10 cellular contexts compared by ENCODE assay signal in the genomic region with DNA sequence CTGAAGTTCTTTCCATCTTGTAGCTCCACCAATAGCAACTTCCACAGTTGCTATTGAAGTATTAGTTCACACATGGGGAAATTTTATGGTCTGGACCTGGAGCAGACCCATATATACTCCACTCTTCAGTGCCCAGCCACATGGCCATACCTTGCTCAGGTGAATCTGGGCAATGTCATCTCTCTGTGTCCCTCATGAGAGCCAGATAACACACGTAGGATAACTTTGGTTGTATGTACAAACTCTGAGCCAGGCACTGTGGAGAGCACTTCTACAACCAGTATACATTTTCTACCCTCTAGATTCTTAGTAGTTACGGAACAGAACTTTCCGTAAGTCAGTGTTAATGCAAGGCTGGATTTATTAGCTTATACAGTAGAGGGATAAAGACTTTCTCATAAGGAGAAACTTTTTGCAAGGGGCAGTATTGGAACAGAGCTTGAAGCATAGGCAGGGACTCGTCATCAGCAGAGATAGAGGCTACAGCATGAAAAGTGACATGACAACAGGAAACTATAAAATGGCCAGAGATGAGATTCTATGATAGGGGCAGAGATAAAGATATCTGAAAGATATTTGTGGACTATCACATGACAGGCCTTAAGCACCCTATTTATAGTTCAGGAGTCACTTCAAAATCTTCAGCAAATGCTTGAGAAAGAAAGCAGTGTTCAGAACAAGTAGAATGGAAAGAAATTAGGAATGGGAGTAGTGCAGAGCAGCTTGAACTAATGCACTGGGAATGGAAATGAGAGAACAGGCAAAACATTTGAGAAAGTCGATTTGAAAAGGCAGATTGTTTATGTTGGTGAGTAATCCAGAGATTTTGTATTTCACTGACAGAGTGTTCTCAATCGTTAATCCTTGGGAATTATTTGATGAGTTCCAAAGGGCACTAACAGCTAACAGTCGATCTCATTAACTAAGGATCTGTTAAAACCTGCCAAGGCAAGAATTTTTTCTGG.
DNase-seq lines count a peak whose midpoint lies in the region; ATAC-seq and TF ChIP-seq lines count a peak whose summit lies in the region.
"Had no signal": no experiment of that assay in that cellular context is flagged by ENCODE, and none has a peak within 500 bp of the region (broad histone marks: within the 10 kb centered on the region; RNA-seq: fewer than 3 reads in every experiment).

No MANE protein-coding gene starts in this region.

- H3K27ac ChIP-seq in GM23248 (peak overlapping the region; percentile 13), hepatocyte (peak overlapping the region; percentile 76), smooth muscle cell (ENCODE audit: low read depth) (peak overlapping the region; percentile 2)

- peaks cover 10% of the 10 kb centered on the region; the same call in 1 of the 2 replicates for H3K4me1 ChIP-seq in GM23248 (ENCODE audit: insufficient read depth)
- peaks cover 16% of the 10 kb centered on the region for H3K4me1 ChIP-seq in hepatocyte (ENCODE audit: insufficient read depth)
- no peaks in the 10 kb centered on the region for H3K4me1 ChIP-seq in smooth muscle cell (ENCODE audit: low read depth)

- H3F3A ChIP-seq in GM23248 (ENCODE audit: insufficient read depth) (peaks cover 14% of the 10 kb centered on the region; the same call in 1 of the 2 replicates), smooth muscle cell (ENCODE audit: low read depth) (no peaks in the 10 kb centered on the region)

- TF ChIP-seq CTCF in cardiac fibroblast (IDR thresholded peaks at IDR 0.05; ENCODE audit: low read depth, low read length) (no peak), hepatocyte (IDR thresholded peaks at IDR 0.05; ENCODE audit: poor library complexity) (no peak), smooth muscle cell (IDR thresholded peaks at IDR 0.05; ENCODE audit: borderline replicate concordance, insufficient read depth, poor library complexity, severe bottlenecking) (no peak)

- H3K9ac ChIP-seq in GM23248, result peak overlapping the region; percentile 10; the same call in 1 of the 2 replicates
- no peak overlapping the region for H3K9ac ChIP-seq in smooth muscle cell (ENCODE audit: low read depth)

- DNase-seq in GM23248, result peak; percentile 21
- peak; percentile 20 to 30 for DNase-seq in cardiac fibroblast (ENCODE audit: low read depth in 2 of 2)
- DNase-seq in hepatocyte (ENCODE audit: low spot score), result no peak
- no peak for DNase-seq in smooth muscle cell (lab: John Stamatoyannopoulos, UW; ENCODE audit: unreplicated experiment)
- DNase-seq: CD4-positive, alpha-beta T cell; NCI-H774 had no signal

- peaks cover 8% of the 10 kb centered on the region; the same call in 1 of the 2 replicates for H3K9me2 ChIP-seq in GM23248 (ENCODE audit: insufficient read depth)
- no peaks in the 10 kb centered on the region for H3K9me2 ChIP-seq in hepatocyte (replicated peaks; ENCODE audit: insufficient read depth)

- 51 to 53% methylated on average over 7 of the region's 7 CpGs for WGBS in GM23248 (ENCODE audit: low coverage in 1 of 2, low lambda C conversion rate in 2 of 2, missing lambda C conversion rate in 2 of 2), 2 experiments
- 47% methylated on average over 7 of the region's 7 CpGs for WGBS in hepatocyte (ENCODE audit: low lambda C conversion rate, missing lambda C conversion rate)
- 27% methylated on average over 7 of the region's 7 CpGs for WGBS in smooth muscle cell (ENCODE audit: low lambda C conversion rate)

- H3K9me3 ChIP-seq in GM23248 (ENCODE audit: low read depth) (no peaks in the 10 kb centered on the region), hepatocyte (ENCODE audit: low read depth) (no peaks in the 10 kb centered on the region), smooth muscle cell (replicated peaks; ENCODE audit: low read depth) (no peaks in the 10 kb centered on the region)

- H3K79me2 ChIP-seq in GM23248 (ENCODE audit: insufficient read depth), result peaks cover 85% of the 10 kb centered on the region
- peaks cover 2% of the 10 kb centered on the region for H3K79me2 ChIP-seq in hepatocyte
- no peaks in the 10 kb centered on the region for H3K79me2 ChIP-seq in smooth muscle cell (ENCODE audit: low read depth)

- H3K4me3 ChIP-seq in GM23248 (peak overlapping the region; percentile 44), cardiac fibroblast (replicated peaks in 1 of 2; ENCODE audit: low read depth in 2 of 2, low read length in 2 of 2) (no peak overlapping the region), hepatocyte (no peak overlapping the region), smooth muscle cell (peak overlapping the region; percentile 19)

- H3K36me3 ChIP-seq in GM23248 (ENCODE audit: low read depth) (no peaks in the 10 kb centered on the region), hepatocyte (replicated peaks; ENCODE audit: insufficient read depth, low read depth) (no peaks in the 10 kb centered on the region), smooth muscle cell (ENCODE audit: low read depth) (no peaks in the 10 kb centered on the region)

- peak overlapping the region; percentile 60 for H3K4me2 ChIP-seq in GM23248 (ENCODE audit: unreplicated experiment)
- peak overlapping the region; percentile 67 for H3K4me2 ChIP-seq in hepatocyte
- peak overlapping the region; percentile 32 for H3K4me2 ChIP-seq in smooth muscle cell

- H3K27me3 ChIP-seq in GM23248 (replicated peaks; ENCODE audit: insufficient read depth) (no peaks in the 10 kb centered on the region), hepatocyte (no peaks in the 10 kb centered on the region), smooth muscle cell (ENCODE audit: low read depth) (no peaks in the 10 kb centered on the region)

- peak overlapping the region; percentile 61 for H2AFZ ChIP-seq in GM23248
- peak overlapping the region; percentile 27 for H2AFZ ChIP-seq in hepatocyte
- H2AFZ ChIP-seq in smooth muscle cell (ENCODE audit: low read depth), result peak overlapping the region; percentile 64

- H4K20me1 ChIP-seq in GM23248 (ENCODE audit: insufficient read depth), result 0 out of 2 replicates have a peak, but pooled peaks cover 2% of the 10 kb centered on the region
- H4K20me1 ChIP-seq in hepatocyte (ENCODE audit: insufficient read depth, poor library complexity, severe bottlenecking), result no peaks in the 10 kb centered on the region
- no peaks in the 10 kb centered on the region for H4K20me1 ChIP-seq in smooth muscle cell (ENCODE audit: low read depth)

- in situ Hi-C loops in GM23248 (cut with MboI), result no loop called here

- no peak for ATAC-seq in HG02938 (IDR thresholded peaks at IDR 0.05; ENCODE audit: unreplicated experiment)
- ATAC-seq in GM21423 (IDR thresholded peaks at IDR 0.05; ENCODE audit: unreplicated experiment), result no peak
- ATAC-seq in HG02642 (IDR thresholded peaks at IDR 0.05; ENCODE audit: poor library complexity, unreplicated experiment), result no peak
- no peak for ATAC-seq in GM18873 (IDR thresholded peaks at IDR 0.05; ENCODE audit: low FRiP score, unreplicated experiment)

Comparison
In these comparisons a context has a peak if more than half of its experiments do, and no peak if none do; other contexts are left out.
1. DNase-seq: peak in GM23248 (single experiment) and cardiac fibroblast (2 of 2); none in hepatocyte (single experiment) and smooth muscle cell (single experiment).
2. H3K27ac ChIP-seq: peak in every context shown above with its lines; median percentile 76 in hepatocyte; 13 in GM23248; 2 in smooth muscle cell.
3. H3K4me3 ChIP-seq: peak in GM23248 (single experiment) and smooth muscle cell (single experiment); none in cardiac fibroblast (0 of 2) and hepatocyte (single experiment).
4. Peak in every context shown above with its lines, with median percentiles within 50 percentile points of each other: H2AFZ ChIP-seq and H3K4me2 ChIP-seq.